In the genomic region with DNA sequence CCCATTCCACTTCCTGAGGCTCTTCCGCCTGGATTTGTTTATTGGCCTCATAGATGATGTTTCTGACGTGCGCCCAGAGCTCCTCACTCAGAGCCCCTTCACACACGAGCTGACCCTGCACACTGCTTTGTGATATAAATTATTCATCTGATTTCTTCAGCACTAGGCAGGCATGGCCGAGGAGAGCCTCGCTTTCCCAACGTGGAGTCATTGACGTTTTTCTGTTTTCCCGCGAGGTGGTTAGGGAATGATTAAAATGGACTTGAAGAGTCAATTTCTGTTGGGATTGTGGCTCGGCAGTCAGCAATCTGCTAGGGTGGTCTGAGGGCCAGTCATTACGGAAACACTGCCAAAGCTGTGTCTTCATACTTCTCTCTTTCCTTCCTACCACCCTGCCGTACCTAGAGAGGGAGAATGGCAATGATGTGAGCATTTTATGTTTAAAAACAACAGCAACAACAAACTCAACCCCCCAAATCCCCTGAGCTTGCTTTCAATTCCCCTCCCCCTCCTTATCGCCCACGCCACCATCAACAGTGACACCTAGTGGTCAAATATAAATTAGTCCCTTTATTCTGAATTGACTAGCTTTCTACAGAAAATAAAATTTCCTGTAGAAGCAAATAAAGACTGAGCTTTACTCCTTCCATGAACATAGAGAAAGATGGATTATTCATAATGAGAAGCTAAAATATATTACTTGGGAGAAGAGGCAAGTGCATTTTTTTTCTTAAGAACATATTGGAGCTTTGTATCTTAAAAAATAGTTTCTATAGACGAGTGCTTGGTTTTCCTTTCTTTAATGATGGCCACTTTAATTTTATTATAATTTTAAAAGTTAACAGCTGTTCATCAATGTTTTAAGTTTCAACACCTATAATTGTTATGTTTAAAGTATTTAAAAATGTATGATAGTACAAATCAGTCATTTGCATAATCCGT, we compare ENCODE assay signal across 8 cellular contexts.
DNase-seq lines count a peak whose midpoint lies in the region; ATAC-seq and TF ChIP-seq lines count a peak whose summit lies in the region.

No MANE protein-coding gene starts in this region.

- H3K9me3 Mint-ChIP-seq in IgD-negative memory B cell: no peaks in the 10 kb centered on the region
- H3K9me3 Mint-ChIP-seq in activated naive CD8-positive, alpha-beta T cell treated with anti-CD3 and anti-CD28 coated beads, Interleukin-2, amount 10 ng/mL, durations not matched to agents 7 days and 5 days: no peaks in the 10 kb centered on the region

- H3K4me1 ChIP-seq in ovary (ENCODE audit: insufficient read depth): peaks cover 5% of the 10 kb centered on the region

- no peak for TF ChIP-seq POLR2A in ovary (IDR thresholded peaks at IDR 0.05)

- H3K4me3 ChIP-seq in GM08714 (ENCODE audit: low read length) (peak overlapping the region; percentile 10; the same call in 1 of the 2 replicates), ovary (peak overlapping the region; percentile 38)

- H3K27me3 Mint-ChIP-seq in IgD-negative memory B cell: peaks cover 24% of the 10 kb centered on the region
- H3K27me3 Mint-ChIP-seq in activated naive CD8-positive, alpha-beta T cell treated with anti-CD3 and anti-CD28 coated beads, Interleukin-2, amount 10 ng/mL, durations not matched to agents 7 days and 5 days: peaks cover 43% of the 10 kb centered on the region

- POLR2A ChIA-PET in activated naive CD8-positive, alpha-beta T cell treated with anti-CD3 and anti-CD28 coated beads, Interleukin-2, amount 10 ng/mL, durations not matched to agents 7 days and 5 days (lab: Charles Lee): interaction anchor here (1.9 kb wide), 1 partner anchor 99 kb away, joined by 6 read pairs; no protein-coding TSS in a partner anchor

- TF ChIP-seq EP300 in ovary (IDR thresholded peaks at IDR 0.05): no peak

- no peaks in the 10 kb centered on the region for H3K9me3 ChIP-seq in ovary

- peak; percentile 80 to 88 (median 88) for TF ChIP-seq CTCF in ovary (IDR thresholded peaks at IDR 0.05)

- no peaks in the 10 kb centered on the region for H3K36me3 Mint-ChIP-seq in IgD-negative memory B cell
- no peaks in the 10 kb centered on the region for H3K36me3 Mint-ChIP-seq in activated naive CD8-positive, alpha-beta T cell treated with anti-CD3 and anti-CD28 coated beads, Interleukin-2, amount 10 ng/mL, durations not matched to agents 7 days and 5 days

- H3K27ac ChIP-seq in ovary: peak overlapping the region; percentile 72 to 88

- H3K4me3 Mint-ChIP-seq in IgD-negative memory B cell: peak overlapping the region; percentile 49 to 96 (median 82)
- peak overlapping the region; percentile 85 for H3K4me3 Mint-ChIP-seq in activated naive CD8-positive, alpha-beta T cell treated with anti-CD3 and anti-CD28 coated beads, Interleukin-2, amount 10 ng/mL, durations not matched to agents 7 days and 5 days

- intact Hi-C loops in ovary (cut with DNase I): loop anchor here (2.0 to 10.0 kb wide), 5 partner anchors 100 to 427 kb away; partner anchors contain the start of gene HOXD8 (in 2 of the 4)

- H3K27ac Mint-ChIP-seq in IgD-negative memory B cell: no peak overlapping the region
- peak overlapping the region; percentile 32 for H3K27ac Mint-ChIP-seq in activated naive CD8-positive, alpha-beta T cell treated with anti-CD3 and anti-CD28 coated beads, Interleukin-2, amount 10 ng/mL, durations not matched to agents 7 days and 5 days

- H3K36me3 ChIP-seq in ovary: no peaks in the 10 kb centered on the region

- peak; percentile 33 for ATAC-seq in activated naive CD8-positive, alpha-beta T cell treated with anti-CD3 and anti-CD28 coated beads, Interleukin-2, amount 10 ng/mL, durations not matched to agents 7 days and 5 days (ENCODE audit: low read depth)
- no peak for ATAC-seq in GM19467 (IDR thresholded peaks at IDR 0.05; ENCODE audit: unreplicated experiment)
- ATAC-seq in HG03196 (IDR thresholded peaks at IDR 0.05; ENCODE audit: unreplicated experiment): no peak

- H3K27me3 ChIP-seq in ovary: no peaks in the 10 kb centered on the region

- WGBS in ovary, 3 donors: 8 to 10% (median 9%) methylated on average over 17 of the region's 17 CpGs

- H3K4me1 Mint-ChIP-seq in IgD-negative memory B cell: peaks cover 6 to 7% (median 6%) of the 10 kb centered on the region in 3 donors
- H3K4me1 Mint-ChIP-seq in activated naive CD8-positive, alpha-beta T cell treated with anti-CD3 and anti-CD28 coated beads, Interleukin-2, amount 10 ng/mL, durations not matched to agents 7 days and 5 days: peaks cover 12% of the 10 kb centered on the region

- peak; percentile 82 for DNase-seq in OCI-M1 (lab: John Stamatoyannopoulos, UW)
- DNase-seq in activated naive CD8-positive, alpha-beta T cell treated with anti-CD3 and anti-CD28 coated beads, Interleukin-2, amount 10 ng/mL, durations not matched to agents 7 days and 5 days: peak; percentile 28
- peak; percentile 71 for DNase-seq in glomerular endothelial cell (ENCODE audit: extremely low read depth, low read depth, low spot score)
- DNase-seq in ovary: peak; percentile 34 to 67 (median 54)

Comparison
In these comparisons a context has a peak if more than half of its experiments do, and no peak if none do; other contexts are left out.
1. DNase-seq: peak in every context shown above with its lines; median percentile 82 in OCI-M1; 71 in glomerular endothelial cell; 54 in ovary; 28 in activated naive CD8-positive, alpha-beta T cell treated with anti-CD3 and anti-CD28 coated beads, Interleukin-2, amount 10 ng/mL, durations not matched to agents 7 days and 5 days.